ENCODE assay signal across 8 cellular contexts in genomic region chr2:196239622-196240587, GRCh38.
DNase-seq lines count a peak whose midpoint lies in the region; ATAC-seq and TF ChIP-seq lines count a peak whose summit lies in the region.

No MANE protein-coding gene starts in this region.

- no peaks in the 10 kb centered on the region for H3K9me3 Mint-ChIP-seq in CD4-positive, CD25-positive, alpha-beta regulatory T cell
- H3K9me3 Mint-ChIP-seq in memory B cell, result no peaks in the 10 kb centered on the region
- H3K9me3 Mint-ChIP-seq in stimulated activated naive B cell treated with anti-CD40 and anti-IgM and Interleukin-4, amounts not matched to agents 10 μg/mL and 1 μg/mL and 100 μg/mL, for 72 hours, result no peaks in the 10 kb centered on the region

- peak; percentile 81 to 84 for ATAC-seq in CD4-positive, CD25-positive, alpha-beta regulatory T cell (ENCODE audit: low read depth in 2 of 2)
- ATAC-seq in GM21390 (IDR thresholded peaks at IDR 0.05; ENCODE audit: unreplicated experiment), result peak; percentile 82
- peak; percentile 82 for ATAC-seq in memory B cell (ENCODE audit: low read depth)
- peak; percentile 75 to 80 for ATAC-seq in stimulated activated naive B cell treated with anti-CD40 and anti-IgM and Interleukin-4, amounts not matched to agents 10 μg/mL and 1 μg/mL and 100 μg/mL, for 72 hours (replicated peaks)

- 20% methylated on average over 10 of the region's 10 CpGs for WGBS in mammary epithelial cell (ENCODE audit: low coverage, missing lambda C conversion rate)

- in situ Hi-C loops in mammary epithelial cell (cut with MboI; ENCODE audit: low sequenced_read_pairs in 2 of 2), result loop anchor here in 1 of 2 donors (5.0 kb wide), 1 partner anchor 68 kb away; the partner anchor contains the start of gene STK17B

- H3K27me3 Mint-ChIP-seq in CD4-positive, CD25-positive, alpha-beta regulatory T cell, result no peaks in the 10 kb centered on the region
- H3K27me3 Mint-ChIP-seq in memory B cell, result no peaks in the 10 kb centered on the region
- H3K27me3 Mint-ChIP-seq in stimulated activated naive B cell treated with anti-CD40 and anti-IgM and Interleukin-4, amounts not matched to agents 10 μg/mL and 1 μg/mL and 100 μg/mL, for 72 hours, result no peaks in the 10 kb centered on the region

- H3K27me3 ChIP-seq in CD4-positive, CD25-positive, alpha-beta regulatory T cell (ENCODE audit: control insufficient read depth, insufficient read depth, low read length), result no peaks in the 10 kb centered on the region
- no peaks in the 10 kb centered on the region for H3K27me3 ChIP-seq in mammary epithelial cell (ENCODE audit: insufficient read depth, low read length)

- no peaks in the 10 kb centered on the region for H3K79me2 ChIP-seq in mammary epithelial cell (ENCODE audit: insufficient read depth, low read length)

- no peaks in the 10 kb centered on the region for H4K20me1 ChIP-seq in mammary epithelial cell (ENCODE audit: insufficient read depth, low read length)

- H3K4me3 ChIP-seq in CD4-positive, CD25-positive, alpha-beta regulatory T cell (ENCODE audit: low read depth, low read length), result peak overlapping the region; percentile 71
- no peak overlapping the region for H3K4me3 ChIP-seq in mammary epithelial cell (replicated peaks in 1 of 3; ENCODE audit: insufficient read depth in 1 of 3, low read depth in 2 of 3, low read length in 3 of 3)

- BruUV-seq in mammary epithelial cell (replicated peaks; lab: Mats Ljungman, UMichigan), result no TSS peak

- peak in 1 of 2 donors; percentile 18 for TF ChIP-seq CTCF in mammary epithelial cell (conservative IDR thresholded peaks at IDR 0.05 in 1 of 2, IDR thresholded peaks at IDR 0.05 in 1 of 2; ENCODE audit: extremely low read depth in 1 of 2, insufficient read depth in 1 of 2, low read depth in 1 of 2, low read length in 2 of 2)

- H3K36me3 Mint-ChIP-seq in CD4-positive, CD25-positive, alpha-beta regulatory T cell, result peaks cover 6% of the 10 kb centered on the region
- H3K36me3 Mint-ChIP-seq in memory B cell, result no peaks in the 10 kb centered on the region
- H3K36me3 Mint-ChIP-seq in stimulated activated naive B cell treated with anti-CD40 and anti-IgM and Interleukin-4, amounts not matched to agents 10 μg/mL and 1 μg/mL and 100 μg/mL, for 72 hours, result peaks cover 3 to 6% of the 10 kb centered on the region in 2 donors

- H2AFZ ChIP-seq in mammary epithelial cell (ENCODE audit: low read depth, low read length), result peak overlapping the region; percentile 49

- H3K4me1 ChIP-seq in CD4-positive, CD25-positive, alpha-beta regulatory T cell (ENCODE audit: control insufficient read depth, insufficient read depth, low read length, poor library complexity, severe bottlenecking), result peaks cover 71% of the 10 kb centered on the region
- H3K4me1 ChIP-seq in mammary epithelial cell (ENCODE audit: insufficient read depth, low read length), result peaks cover 30% of the 10 kb centered on the region

- CTCF ChIA-PET in mammary epithelial cell (lab: Charles Lee; ENCODE audit: low non-redundant PET), result no interaction called here

- no peaks in the 10 kb centered on the region for H3K36me3 ChIP-seq in CD4-positive, CD25-positive, alpha-beta regulatory T cell (ENCODE audit: control insufficient read depth, insufficient read depth, low read length)
- H3K36me3 ChIP-seq in mammary epithelial cell (ENCODE audit: insufficient read depth, low read length), result no peaks in the 10 kb centered on the region

- H3K27ac Mint-ChIP-seq in CD4-positive, CD25-positive, alpha-beta regulatory T cell, result peak overlapping the region; percentile 91 to 100 (median 97)
- peak overlapping the region; percentile 97 for H3K27ac Mint-ChIP-seq in memory B cell
- peak overlapping the region; percentile 94 for H3K27ac Mint-ChIP-seq in stimulated activated naive B cell treated with anti-CD40 and anti-IgM and Interleukin-4, amounts not matched to agents 10 μg/mL and 1 μg/mL and 100 μg/mL, for 72 hours

- peak overlapping the region; percentile 71 for H3K9ac ChIP-seq in mammary epithelial cell (ENCODE audit: insufficient read depth, low read length)

- peak overlapping the region; percentile 10 to 87 (median 73) for H3K4me3 Mint-ChIP-seq in CD4-positive, CD25-positive, alpha-beta regulatory T cell
- H3K4me3 Mint-ChIP-seq in memory B cell, result peak overlapping the region; percentile 51
- peak overlapping the region; percentile 50 to 66 for H3K4me3 Mint-ChIP-seq in stimulated activated naive B cell treated with anti-CD40 and anti-IgM and Interleukin-4, amounts not matched to agents 10 μg/mL and 1 μg/mL and 100 μg/mL, for 72 hours

- no peaks in the 10 kb centered on the region for H3K9me3 ChIP-seq in CD4-positive, CD25-positive, alpha-beta regulatory T cell (ENCODE audit: control insufficient read depth in 2 of 2, low read length in 2 of 2)
- no peaks in the 10 kb centered on the region for H3K9me3 ChIP-seq in mammary epithelial cell (replicated peaks; ENCODE audit: insufficient read depth, low read length)

- H3K27ac ChIP-seq in CD4-positive, CD25-positive, alpha-beta regulatory T cell (ENCODE audit: insufficient read depth, low read length, poor library complexity, severe bottlenecking), result peak overlapping the region; percentile 78
- peak overlapping the region; percentile 96 for H3K27ac ChIP-seq in mammary epithelial cell (ENCODE audit: insufficient read depth, low read depth, low read length)

- intact Hi-C loops in mammary epithelial cell (cut with micrococcal nuclease), result no loop called here

- peak; percentile 64 to 94 (median 86) for DNase-seq in CD4-positive, CD25-positive, alpha-beta regulatory T cell
- peak; percentile 54 for DNase-seq in HPDE6-E6E7 (ENCODE audit: extremely low spot score)
- DNase-seq in UCSD-AML1 (lab: John Stamatoyannopoulos, UW; ENCODE audit: unreplicated experiment), result peak; percentile 82
- DNase-seq in mammary epithelial cell, result peak; percentile 92
- DNase-seq in memory B cell (ENCODE audit: low spot score in 2 of 2), result peak; percentile 51 to 75
- DNase-seq in stimulated activated naive B cell treated with anti-CD40 and anti-IgM and Interleukin-4, amounts not matched to agents 10 μg/mL and 1 μg/mL and 100 μg/mL, for 72 hours, result peak; percentile 81
- no peak for DNase-seq in NCI-H2196 treated with DMSO at 0.1 percent for 48 hours (lab: John Stamatoyannopoulos, UW; ENCODE audit: unreplicated experiment)

- peaks cover 55 to 79% (median 64%) of the 10 kb centered on the region in 4 donors for H3K4me1 Mint-ChIP-seq in CD4-positive, CD25-positive, alpha-beta regulatory T cell
- peaks cover 49% of the 10 kb centered on the region for H3K4me1 Mint-ChIP-seq in memory B cell
- H3K4me1 Mint-ChIP-seq in stimulated activated naive B cell treated with anti-CD40 and anti-IgM and Interleukin-4, amounts not matched to agents 10 μg/mL and 1 μg/mL and 100 μg/mL, for 72 hours, result peaks cover 49 to 69% of the 10 kb centered on the region in 2 donors

- peak overlapping the region; percentile 24 for H3K4me2 ChIP-seq in mammary epithelial cell (ENCODE audit: insufficient read depth, low read depth, low read length)

- dilution Hi-C loops in mammary epithelial cell (cut with HindIII; ENCODE audit: low sequenced_read_pairs), result no loop called here
